In the genomic region with DNA sequence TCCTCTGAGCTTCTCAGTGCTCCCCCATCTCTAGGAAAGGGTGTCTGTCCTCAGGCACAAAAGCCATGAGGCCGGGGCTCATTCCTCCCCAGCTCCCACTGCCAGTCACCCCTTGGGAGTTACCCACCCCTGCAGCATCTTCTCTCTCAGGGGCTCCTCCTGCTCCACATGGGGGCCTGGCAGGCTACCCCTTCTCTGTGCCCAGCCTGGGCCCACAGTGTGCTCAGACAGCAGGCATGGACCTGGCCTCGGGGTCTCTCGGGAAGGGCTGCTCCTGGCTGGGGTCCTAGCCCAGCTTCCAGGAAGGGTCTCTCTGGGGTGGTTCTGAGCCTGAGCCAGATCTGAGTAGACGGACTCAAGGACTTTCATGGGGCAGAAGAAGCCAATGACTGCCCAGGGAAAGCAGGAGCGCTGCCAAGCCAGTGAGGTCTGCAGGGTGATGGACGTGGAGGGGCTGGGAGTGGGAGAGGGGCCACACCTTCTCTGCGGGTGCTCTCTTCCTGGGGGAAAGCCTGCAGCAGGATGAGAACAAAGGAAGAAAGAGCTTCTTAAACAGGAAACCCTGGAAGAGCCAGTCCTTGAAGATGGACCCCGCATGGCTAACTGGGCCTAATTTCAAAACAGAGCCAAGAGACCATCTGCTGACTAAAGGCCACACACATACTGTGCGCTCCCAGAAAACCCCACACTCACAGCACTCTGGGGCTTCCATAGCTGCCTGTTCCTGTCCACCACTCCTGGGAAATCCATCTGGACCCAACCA, we compare ENCODE assay signal across 17 cellular contexts.
DNase-seq lines count a peak whose midpoint lies in the region; ATAC-seq and TF ChIP-seq lines count a peak whose summit lies in the region.
"Had no signal": no experiment of that assay in that cellular context is flagged by ENCODE, and none has a peak within 500 bp of the region (broad histone marks: within the 10 kb centered on the region; RNA-seq: fewer than 3 reads in every experiment).

No MANE protein-coding gene starts in this region.

- H3K36me3 Mint-ChIP-seq in activated CD8-positive, alpha-beta T cell treated with anti-CD3 and anti-CD28 coated beads, Interleukin-2, amount 10 ng/mL, durations not matched to agents 7 days and 5 days (ENCODE audit: low read depth), result no peaks in the 10 kb centered on the region
- no peaks in the 10 kb centered on the region for H3K36me3 Mint-ChIP-seq in activated CD8-positive, alpha-beta T cell treated with anti-CD3 and anti-CD28 coated beads for 36 hours (ENCODE audit: low read depth)
- H3K36me3 Mint-ChIP-seq in neural crest cell (ENCODE audit: low read depth), result no peaks in the 10 kb centered on the region
- H3K36me3 Mint-ChIP-seq in type B pancreatic cell, result no peaks in the 10 kb centered on the region
- H3K36me3 Mint-ChIP-seq: CD4-positive, alpha-beta memory T cell had no signal

- H3K27me3 ChIP-seq in H7 (ENCODE audit: control insufficient read depth, insufficient read depth, low read length) (no peaks in the 10 kb centered on the region), ascending aorta (no peaks in the 10 kb centered on the region)
- H3K27me3 ChIP-seq: BLaER1 had no signal

- H3K27ac Mint-ChIP-seq in activated CD8-positive, alpha-beta T cell treated with anti-CD3 and anti-CD28 coated beads, Interleukin-2, amount 10 ng/mL, durations not matched to agents 7 days and 5 days, result no peak overlapping the region
- H3K27ac Mint-ChIP-seq in activated CD8-positive, alpha-beta T cell treated with anti-CD3 and anti-CD28 coated beads for 36 hours, result no peak overlapping the region
- H3K27ac Mint-ChIP-seq in neural crest cell (ENCODE audit: unreplicated experiment), result peak overlapping the region; percentile 50
- no peak overlapping the region for H3K27ac Mint-ChIP-seq in type B pancreatic cell
- H3K27ac Mint-ChIP-seq: CD4-positive, alpha-beta memory T cell had no signal

- no peak overlapping the region for H3K27ac ChIP-seq in ascending aorta
- H3K27ac ChIP-seq: BLaER1, HL-60 had no signal

- H3K9me3 Mint-ChIP-seq in activated CD8-positive, alpha-beta T cell treated with anti-CD3 and anti-CD28 coated beads, Interleukin-2, amount 10 ng/mL, durations not matched to agents 7 days and 5 days (ENCODE audit: insufficient read depth), result no peaks in the 10 kb centered on the region
- H3K9me3 Mint-ChIP-seq in activated CD8-positive, alpha-beta T cell treated with anti-CD3 and anti-CD28 coated beads for 36 hours, result no peaks in the 10 kb centered on the region
- no peaks in the 10 kb centered on the region for H3K9me3 Mint-ChIP-seq in neural crest cell
- no peaks in the 10 kb centered on the region for H3K9me3 Mint-ChIP-seq in type B pancreatic cell
- H3K9me3 Mint-ChIP-seq: CD4-positive, alpha-beta memory T cell had no signal

- H3K4me1 ChIP-seq in ascending aorta, result no peaks in the 10 kb centered on the region

- H3K4me1 Mint-ChIP-seq in activated CD8-positive, alpha-beta T cell treated with anti-CD3 and anti-CD28 coated beads, Interleukin-2, amount 10 ng/mL, durations not matched to agents 7 days and 5 days (ENCODE audit: low read depth), result no peaks in the 10 kb centered on the region
- H3K4me1 Mint-ChIP-seq in activated CD8-positive, alpha-beta T cell treated with anti-CD3 and anti-CD28 coated beads for 36 hours (ENCODE audit: low read depth), result no peaks in the 10 kb centered on the region
- H3K4me1 Mint-ChIP-seq in neural crest cell, result peaks cover 26% of the 10 kb centered on the region
- H3K4me1 Mint-ChIP-seq in type B pancreatic cell (ENCODE audit: unreplicated experiment), result peaks cover under 1% of the 10 kb centered on the region
- H3K4me1 Mint-ChIP-seq: CD4-positive, alpha-beta memory T cell had no signal

- DNase-seq in activated CD8-positive, alpha-beta T cell treated with anti-CD3 and anti-CD28 coated beads, Interleukin-2, amount 10 ng/mL, durations not matched to agents 7 days and 5 days, result peak; percentile 14
- DNase-seq in activated CD8-positive, alpha-beta T cell treated with anti-CD3 and anti-CD28 coated beads for 36 hours, result no peak
- peak; percentile 49 for DNase-seq in H7
- no peak for DNase-seq in neural crest cell (ENCODE audit: low read depth, low spot score)
- DNase-seq in type B pancreatic cell (ENCODE audit: extremely low spot score, unreplicated experiment), result peak; percentile 48
- no peak for DNase-seq in ascending aorta (ENCODE audit: low spot score in 2 of 2)
- DNase-seq: CD4-positive, alpha-beta memory T cell; GOT3; NCI-H1417 treated with DMSO at 0.1 percent for 48 hours; NCI-H187 treated with DMSO at 0.1 percent for 48 hours; NCI-H226; NCI-H82; OCI-M1; SHP77 had no signal

- TF ChIP-seq CTCF in activated CD8-positive, alpha-beta T cell treated with anti-CD3 and anti-CD28 coated beads for 36 hours (IDR thresholded peaks at IDR 0.05), result no peak
- TF ChIP-seq CTCF in neural crest cell (conservative IDR thresholded peaks at IDR 0.05) (no peak), type B pancreatic cell (conservative IDR thresholded peaks at IDR 0.05) (no peak), ascending aorta (IDR thresholded peaks at IDR 0.05) (no peak)

- H3K27me3 Mint-ChIP-seq in activated CD8-positive, alpha-beta T cell treated with anti-CD3 and anti-CD28 coated beads, Interleukin-2, amount 10 ng/mL, durations not matched to agents 7 days and 5 days (ENCODE audit: low read depth), result no peaks in the 10 kb centered on the region
- peaks cover 2% of the 10 kb centered on the region for H3K27me3 Mint-ChIP-seq in activated CD8-positive, alpha-beta T cell treated with anti-CD3 and anti-CD28 coated beads for 36 hours
- H3K27me3 Mint-ChIP-seq in neural crest cell (ENCODE audit: low read depth), result no peaks in the 10 kb centered on the region
- peaks cover 8% of the 10 kb centered on the region for H3K27me3 Mint-ChIP-seq in type B pancreatic cell

- intact Hi-C loops in activated CD8-positive, alpha-beta T cell treated with anti-CD3 and anti-CD28 coated beads for 36 hours (cut with micrococcal nuclease), result no loop called here
- intact Hi-C loops in ascending aorta (cut with DNase I), result no loop called here

- no peaks in the 10 kb centered on the region for H3K9me3 ChIP-seq in ascending aorta
- H3K9me3 ChIP-seq: BLaER1 had no signal

- no peak for ATAC-seq in activated CD8-positive, alpha-beta T cell treated with anti-CD3 and anti-CD28 coated beads, Interleukin-2, amount 10 ng/mL, durations not matched to agents 7 days and 5 days
- ATAC-seq in activated CD8-positive, alpha-beta T cell treated with anti-CD3 and anti-CD28 coated beads for 36 hours, result no peak
- ATAC-seq in HG03025 (IDR thresholded peaks at IDR 0.05; ENCODE audit: low FRiP score, unreplicated experiment), result no peak

- POLR2A ChIA-PET in activated CD8-positive, alpha-beta T cell treated with anti-CD3 and anti-CD28 coated beads, Interleukin-2, amount 10 ng/mL, durations not matched to agents 7 days and 5 days (lab: Charles Lee), result no interaction called here
- POLR2A ChIA-PET in activated CD8-positive, alpha-beta T cell treated with anti-CD3 and anti-CD28 coated beads for 36 hours (lab: Charles Lee), result no interaction called here

- no peak overlapping the region for H3K4me3 ChIP-seq in H7 (ENCODE audit: insufficient read depth, low read depth, low read length)
- no peak overlapping the region for H3K4me3 ChIP-seq in ascending aorta
- H3K4me3 ChIP-seq: BLaER1 had no signal

- no peak overlapping the region for H3K4me3 Mint-ChIP-seq in activated CD8-positive, alpha-beta T cell treated with anti-CD3 and anti-CD28 coated beads, Interleukin-2, amount 10 ng/mL, durations not matched to agents 7 days and 5 days
- H3K4me3 Mint-ChIP-seq in activated CD8-positive, alpha-beta T cell treated with anti-CD3 and anti-CD28 coated beads for 36 hours, result no peak overlapping the region
- no peak overlapping the region for H3K4me3 Mint-ChIP-seq in neural crest cell
- no peak overlapping the region for H3K4me3 Mint-ChIP-seq in type B pancreatic cell
- H3K4me3 Mint-ChIP-seq: CD4-positive, alpha-beta memory T cell had no signal

- CTCF ChIA-PET in activated CD8-positive, alpha-beta T cell treated with anti-CD3 and anti-CD28 coated beads, Interleukin-2, amount 10 ng/mL, durations not matched to agents 7 days and 5 days (lab: Charles Lee), result no interaction called here
- CTCF ChIA-PET in activated CD8-positive, alpha-beta T cell treated with anti-CD3 and anti-CD28 coated beads for 36 hours (lab: Charles Lee), result no interaction called here

- H3K36me3 ChIP-seq in H7 (replicated peaks; ENCODE audit: control insufficient read depth, insufficient read depth, low read length), result no peaks in the 10 kb centered on the region
- H3K36me3 ChIP-seq in ascending aorta, result no peaks in the 10 kb centered on the region
- H3K36me3 ChIP-seq: BLaER1 had no signal

Comparison
In these comparisons a context has a peak if more than half of its experiments do, and no peak if none do; other contexts are left out.
1. DNase-seq: peak in activated CD8-positive, alpha-beta T cell treated with anti-CD3 and anti-CD28 coated beads, Interleukin-2, amount 10 ng/mL, durations not matched to agents 7 days and 5 days (single experiment), H7 (single experiment) and type B pancreatic cell (single experiment); none in activated CD8-positive, alpha-beta T cell treated with anti-CD3 and anti-CD28 coated beads for 36 hours (single experiment), neural crest cell (single experiment) and ascending aorta (0 of 2).